ENCODE assay signal across 1 cellular context in genomic region chr17:45197555-45198334, GRCh38.
TF ChIP-seq lines count a peak whose summit lies in the region.

No MANE protein-coding gene starts in this region.

TF ChIP-seq in HepG2, 621 proteins besides CTCF, POLR2A, EP300 and RAD21 (continued from another document and continues in another):
- TF ChIP-seq HMGXB3 (CRISPR knock-in tag; IDR thresholded peaks at IDR 0.05; ENCODE audit: borderline replicate concordance) (peak; percentile 86), FOSL1 (CRISPR knock-in tag; IDR thresholded peaks at IDR 0.05; ENCODE audit: borderline replicate concordance) (no peak), KLF12 (CRISPR knock-in tag; IDR thresholded peaks at IDR 0.05; ENCODE audit: borderline replicate concordance) (peak; percentile 67; the same call in 1 of the 2 replicates), ZFP36L1 (CRISPR knock-in tag; IDR thresholded peaks at IDR 0.05) (no peak), RBFOX2 (IDR thresholded peaks at IDR 0.05; ENCODE audit: low read depth, low read length) (no peak), ZNF274 (CRISPR knock-in tag; IDR thresholded peaks at IDR 0.05) (0 out of 2 replicates have a peak, but pooled peaks have one; percentile 67), PAX8 (CRISPR knock-in tag; IDR thresholded peaks at IDR 0.05; ENCODE audit: borderline replicate concordance) (peak; percentile 69; the same call in 1 of the 2 replicates), GLI4 (CRISPR knock-in tag; IDR thresholded peaks at IDR 0.05; ENCODE audit: borderline replicate concordance) (0 out of 2 replicates have a peak, but pooled peaks have one; percentile 36), ZKSCAN5 (CRISPR knock-in tag; IDR thresholded peaks at IDR 0.05) (0 out of 2 replicates have a peak, but pooled peaks have one; percentile 31), ZNF367 (CRISPR knock-in tag; IDR thresholded peaks at IDR 0.05; ENCODE audit: borderline replicate concordance) (0 out of 2 replicates have a peak, but pooled peaks have one; percentile 73), NRL (CRISPR knock-in tag; IDR thresholded peaks at IDR 0.05; ENCODE audit: borderline replicate concordance) (no peak; the same call in none of the 2 replicates), HNRNPH1 (optimal IDR thresholded peaks at IDR 0.05; ENCODE audit: low read depth, low read length) (no peak), EZH2 (conservative IDR thresholded peaks at IDR 0.05; ENCODE audit: low read depth, low read length) (no peak), SP5 (CRISPR knock-in tag; IDR thresholded peaks at IDR 0.05; ENCODE audit: borderline replicate concordance, low read depth) (peak; percentile 23; the same call in 1 of the 2 replicates), NR2F2 (IDR thresholded peaks at IDR 0.05; ENCODE audit: borderline replicate concordance, low read depth) (peak; percentile 65), KDM5A (IDR thresholded peaks at IDR 0.05; ENCODE audit: borderline replicate concordance, low read length) (no peak), POGZ (CRISPR knock-in tag; IDR thresholded peaks at IDR 0.05) (peak; percentile 66; the same call in 1 of the 2 replicates), KMT2A (CRISPR knock-in tag; IDR thresholded peaks at IDR 0.05) (peak; percentile 70; the same call in 1 of the 2 replicates), SYNCRIP (IDR thresholded peaks at IDR 0.05; ENCODE audit: insufficient read depth, low read depth, low read length) (no peak), ZNF207 (IDR thresholded peaks at IDR 0.05; ENCODE audit: borderline replicate concordance) (no peak), KAT8 (CRISPR knock-in tag; IDR thresholded peaks at IDR 0.05) (peak; percentile 86), ZNF616 (CRISPR knock-in tag; IDR thresholded peaks at IDR 0.05; ENCODE audit: low read depth) (no peak), ZNF296 (CRISPR knock-in tag; conservative IDR thresholded peaks at IDR 0.05) (no peak), ZSCAN21 (CRISPR knock-in tag; IDR thresholded peaks at IDR 0.05; ENCODE audit: borderline replicate concordance) (no peak), TEF (CRISPR knock-in tag; IDR thresholded peaks at IDR 0.05) (no peak), AHR (CRISPR knock-in tag; IDR thresholded peaks at IDR 0.05) (peak; percentile 90), THYN1 (CRISPR knock-in tag; IDR thresholded peaks at IDR 0.05; ENCODE audit: borderline replicate concordance, low read depth) (no peak), TEAD2 (CRISPR knock-in tag; IDR thresholded peaks at IDR 0.05) (no peak), ZNF552 (CRISPR knock-in tag; IDR thresholded peaks at IDR 0.05; ENCODE audit: borderline replicate concordance) (0 out of 2 replicates have a peak, but pooled peaks have one; percentile 57), ERF (CRISPR knock-in tag; IDR thresholded peaks at IDR 0.05) (peak; percentile 89), TOE1 (CRISPR knock-in tag; IDR thresholded peaks at IDR 0.05) (0 out of 2 replicates have a peak, but pooled peaks have one; percentile 60), MIER3 (CRISPR knock-in tag; IDR thresholded peaks at IDR 0.05; ENCODE audit: borderline replicate concordance) (peak; percentile 74; the same call in 1 of the 2 replicates), ZNF740 (CRISPR knock-in tag; IDR thresholded peaks at IDR 0.05) (peak; percentile 87), U2AF2 (IDR thresholded peaks at IDR 0.05; ENCODE audit: low read depth, low read length) (no peak), HOXA9 (CRISPR knock-in tag; IDR thresholded peaks at IDR 0.05; ENCODE audit: borderline replicate concordance) (no peak), STAG1 (CRISPR knock-in tag; IDR thresholded peaks at IDR 0.05) (peak; percentile 99), REPIN1 (CRISPR knock-in tag; IDR thresholded peaks at IDR 0.05; ENCODE audit: borderline replicate concordance, low read depth) (peak; percentile 95), CEBPG (CRISPR knock-in tag; IDR thresholded peaks at IDR 0.05) (peak; percentile 71), HDAC6 (IDR thresholded peaks at IDR 0.05; ENCODE audit: low read depth, low read length) (no peak), USF2 (IDR thresholded peaks at IDR 0.05; ENCODE audit: low read depth, low read length) (no peak), USF2 (CRISPR knock-in tag; IDR thresholded peaks at IDR 0.05; ENCODE audit: borderline replicate concordance) (no peak; the same call in 1 of the 2 replicates), NKX3-1 (CRISPR knock-in tag; IDR thresholded peaks at IDR 0.05) (no peak), ATF4 (CRISPR knock-in tag; IDR thresholded peaks at IDR 0.05) (no peak), KMT2B (CRISPR knock-in tag; IDR thresholded peaks at IDR 0.05) (no peak; the same call in 1 of the 2 replicates), JDP2 (CRISPR knock-in tag; IDR thresholded peaks at IDR 0.05; ENCODE audit: borderline replicate concordance) (no peak), ZNF639 (CRISPR knock-in tag; conservative IDR thresholded peaks at IDR 0.05) (peak; percentile 54), CBX5 (CRISPR knock-in tag; IDR thresholded peaks at IDR 0.05; ENCODE audit: borderline replicate concordance) (peak; percentile 96; the same call in 1 of the 2 replicates), PCBP1 (IDR thresholded peaks at IDR 0.05; ENCODE audit: borderline replicate concordance, low read depth, low read length) (0 out of 2 replicates have a peak, but pooled peaks have one; percentile 87), ZNF816 (CRISPR knock-in tag; IDR thresholded peaks at IDR 0.05; ENCODE audit: borderline replicate concordance) (no peak), RORA (CRISPR knock-in tag; IDR thresholded peaks at IDR 0.05) (no peak), ZNF660 (CRISPR knock-in tag; IDR thresholded peaks at IDR 0.05; ENCODE audit: borderline replicate concordance, low read depth) (peak; percentile 73; the same call in 1 of the 2 replicates), ZNF562 (CRISPR knock-in tag; IDR thresholded peaks at IDR 0.05; ENCODE audit: borderline replicate concordance) (no peak), ARID4A (CRISPR knock-in tag; IDR thresholded peaks at IDR 0.05; ENCODE audit: borderline replicate concordance) (peak; percentile 74; the same call in 1 of the 2 replicates), ATM (IDR thresholded peaks at IDR 0.05; ENCODE audit: borderline replicate concordance) (no peak), SOX6 (IDR thresholded peaks at IDR 0.05) (no peak), SOX6 (CRISPR knock-in tag; IDR thresholded peaks at IDR 0.05) (peak; percentile 81)
